Comparison of ENCODE assay signal across 27 cellular contexts in the genomic region with DNA sequence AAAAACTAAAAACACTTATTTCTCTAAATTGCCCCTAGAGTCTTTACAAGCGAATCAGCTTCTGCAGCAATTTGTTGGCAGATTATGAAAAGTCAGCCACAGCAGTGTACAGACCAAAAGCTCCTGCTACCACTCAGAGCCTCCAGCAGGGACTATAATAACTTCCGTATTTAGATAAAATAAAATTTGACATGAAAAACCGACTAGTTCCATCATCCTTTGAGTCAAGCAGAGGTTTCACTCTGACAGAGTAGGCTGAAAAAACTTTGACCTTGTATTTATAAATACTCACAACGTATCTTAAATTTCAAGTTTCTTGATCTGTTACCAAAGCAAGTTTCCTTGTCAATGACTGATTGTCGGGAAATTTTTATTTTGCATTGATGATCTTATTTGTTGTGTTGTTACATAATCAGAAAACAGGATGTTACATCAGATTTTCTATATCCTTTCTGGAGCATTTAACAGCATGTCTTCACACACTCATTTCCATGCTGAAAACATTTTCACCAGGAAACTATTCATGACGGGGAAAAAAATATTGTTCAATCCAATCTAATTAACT.
A peak's percentile ranks its signal among the peaks of the same experiment; 100 is the strongest.
DNase-seq lines count a peak whose midpoint lies in the region; ATAC-seq, FAIRE-seq and TF ChIP-seq lines count a peak whose summit lies in the region.
"Had no signal": no experiment of that assay in that cellular context is flagged by ENCODE, and none has a peak within 500 bp of the region (broad histone marks: within the 10 kb centered on the region; RNA-seq: fewer than 3 reads in every experiment).

No MANE protein-coding gene starts in this region.

- no peak overlapping the region for H3K9ac ChIP-seq in GM12878 (ENCODE audit: control insufficient read depth, insufficient read depth, low read length)

- TF ChIP-seq CTCF in GM23338 (conservative IDR thresholded peaks at IDR 0.05; ENCODE audit: low read depth in 2 of 2) (no peak), GM12878 (IDR thresholded peaks at IDR 0.05 in 2 of 3, conservative IDR thresholded peaks at IDR 0.05 in 1 of 3; ENCODE audit: control insufficient read depth in 2 of 3, extremely low read depth in 1 of 3, insufficient read depth in 1 of 3, low read depth in 3 of 3, low read length in 3 of 3) (no peak), omental fat pad (IDR thresholded peaks at IDR 0.05) (no peak), psoas muscle (IDR thresholded peaks at IDR 0.05) (no peak)

- ATAC-seq in GM23338 (no peak), GM12878 (peak; percentile 96), omental fat pad (ENCODE audit: low FRiP score) (no peak), psoas muscle (no peak)

- H3K27me3 ChIP-seq in GM23338 (ENCODE audit: insufficient read depth) (no peaks in the 10 kb centered on the region), GM12878 (replicated peaks in 1 of 2; ENCODE audit: control insufficient read depth in 2 of 2, insufficient read depth in 2 of 2, low read length in 1 of 2) (0 out of 4 replicates have a peak, but pooled peaks cover 0 to 5% of the 10 kb centered on the region in 2 experiments), psoas muscle (ENCODE audit: insufficient read depth in 3 of 3, low read length in 2 of 3) (peaks cover 0 to 5% (median 3%) of the 10 kb centered on the region in 3 donors)

- DNase-seq in activated CD4-positive, alpha-beta memory T cell treated with anti-CD3 and anti-CD28 coated beads, Interleukin-2, amount 10 ng/mL, durations not matched to agents 7 days and 5 days, result no peak
- DNase-seq in activated CD4-positive, alpha-beta memory T cell treated with anti-CD3 and anti-CD28 coated beads for 36 hours, result no peak
- DNase-seq in GM23338 (ENCODE audit: low spot score) (no peak), NOMO-1 (lab: John Stamatoyannopoulos, UW; ENCODE audit: unreplicated experiment in 2 of 2) (peak; percentile 50 to 88), GM12878 (ENCODE audit: low read depth, low spot score) (no peak), omental fat pad (ENCODE audit: low spot score) (no peak), psoas muscle (no peak), NCI-H128 (lab: John Stamatoyannopoulos, UW; ENCODE audit: unreplicated experiment) (no peak)
- DNase-seq: 8988T; activated CD4-positive, alpha-beta T cell treated with anti-CD3 and anti-CD28 coated beads, Interleukin-2, amount 50 U/mL, for 48 hours; activated naive CD8-positive, alpha-beta T cell treated with anti-CD3 and anti-CD28 coated beads for 36 hours; activated T-cell treated with anti-CD3 and anti-CD28 coated beads, Interleukin-2, amount 50 U/mL, for 48 hours; Calu3; cerebellar nuclear complex; erythroblast; foreskin melanocyte; kidney; NCI-H1436; NCI-H526 treated with DMSO at 0.1 percent for 48 hours; nucleus accumbens; PC-9; retina; SIG-M5; spleen; stimulated activated CD4-positive, alpha-beta T cell treated with anti-CD3 and anti-CD28 coated beads, Interleukin-4, amount 100 ng/mL, for 24 hours had no signal

- no peak for FAIRE-seq in GM12878 (lab: Jason Lieb, UNC)
- FAIRE-seq: kidney had no signal

- 11% methylated on average over 6 of the region's 6 CpGs for WGBS in GM12878 (ENCODE audit: insufficient coverage, insufficient replicate concordance, low lambda C conversion rate, missing lambda C conversion rate)
- 71 to 77% (median 75%) methylated on average over 6 of the region's 6 CpGs for WGBS in psoas muscle, 3 donors

- in situ Hi-C loops in GM12878 (cut with MboI), result no loop called here

- no peaks in the 10 kb centered on the region for H3K4me1 ChIP-seq in GM23338 (ENCODE audit: insufficient read depth)
- H3K4me1 ChIP-seq in GM12878 (ENCODE audit: control insufficient read depth, insufficient read depth, low read length), result no peaks in the 10 kb centered on the region
- no peaks in the 10 kb centered on the region for H3K4me1 ChIP-seq in psoas muscle
- H3K4me1 ChIP-seq: spleen had no signal

- H4K20me1 ChIP-seq in GM23338 (replicated peaks; ENCODE audit: insufficient read depth) (no peaks in the 10 kb centered on the region), GM12878 (ENCODE audit: control insufficient read depth, insufficient read depth) (no peaks in the 10 kb centered on the region)

- POLR2A ChIA-PET in activated CD4-positive, alpha-beta memory T cell treated with anti-CD3 and anti-CD28 coated beads, Interleukin-2, amount 10 ng/mL, durations not matched to agents 7 days and 5 days (lab: Charles Lee), result no interaction called here
- POLR2A ChIA-PET in activated CD4-positive, alpha-beta memory T cell treated with anti-CD3 and anti-CD28 coated beads for 36 hours (lab: Charles Lee), result no interaction called here
- POLR2A ChIA-PET in GM12878 (lab: Charles Lee), result interaction anchor here (0.7 to 1.0 kb wide), 2 partner anchors 11 to 79 kb away, joined by 3 read pairs; no protein-coding TSS in a partner anchor

- H3K9me3 ChIP-seq in GM12878 (replicated peaks; ENCODE audit: control insufficient read depth, insufficient read depth, low read length) (no peaks in the 10 kb centered on the region), psoas muscle (no peaks in the 10 kb centered on the region)
- H3K9me3 ChIP-seq: spleen had no signal

- peaks cover 1% of the 10 kb centered on the region for H3K4me1 Mint-ChIP-seq in activated CD4-positive, alpha-beta memory T cell treated with anti-CD3 and anti-CD28 coated beads, Interleukin-2, amount 10 ng/mL, durations not matched to agents 7 days and 5 days
- H3K4me1 Mint-ChIP-seq in activated CD4-positive, alpha-beta memory T cell treated with anti-CD3 and anti-CD28 coated beads for 36 hours (ENCODE audit: low read depth), result no peaks in the 10 kb centered on the region
- peaks cover 6% of the 10 kb centered on the region; the same call in 2 of the 3 replicates for H3K4me1 Mint-ChIP-seq in GM23338
- H3K4me1 Mint-ChIP-seq: activated naive CD8-positive, alpha-beta T cell treated with anti-CD3 and anti-CD28 coated beads for 36 hours had no signal

- H3K27ac ChIP-seq in GM23338 (ENCODE audit: low read depth) (no peak overlapping the region), GM12878 (ENCODE audit: control insufficient read depth, insufficient read depth) (no peak overlapping the region), psoas muscle (no peak overlapping the region)
- H3K27ac ChIP-seq: PC-9, spleen had no signal

- RAD21 ChIA-PET in GM12878 (lab: Charles Lee; ENCODE audit: unreplicated experiment), result interaction anchor here (0.8 to 1.4 kb wide), 9 partner anchors 9 to 105 kb away, joined by 3 to 6 read pairs (median 4); no protein-coding TSS in a partner anchor

- no peak overlapping the region for H3K4me3 Mint-ChIP-seq in activated CD4-positive, alpha-beta memory T cell treated with anti-CD3 and anti-CD28 coated beads, Interleukin-2, amount 10 ng/mL, durations not matched to agents 7 days and 5 days
- H3K4me3 Mint-ChIP-seq in activated CD4-positive, alpha-beta memory T cell treated with anti-CD3 and anti-CD28 coated beads for 36 hours, result no peak overlapping the region
- H3K4me3 Mint-ChIP-seq in GM23338, result no peak overlapping the region
- H3K4me3 Mint-ChIP-seq: activated naive CD8-positive, alpha-beta T cell treated with anti-CD3 and anti-CD28 coated beads for 36 hours; T-helper 1 cell treated with Interleukin-12 subunit alpha and Interleukin-12 subunit beta and Interleukin-4 antibody, amounts not matched to agents 30 μg/mL and 1 μg/mL, for 36 hours had no signal

- TF ChIP-seq POLR2A in GM12878 (IDR thresholded peaks at IDR 0.05; ENCODE audit: low read depth, low read length), result no peak

- no peaks in the 10 kb centered on the region for H3K36me3 ChIP-seq in GM23338 (ENCODE audit: insufficient read depth)
- H3K36me3 ChIP-seq in GM12878 (ENCODE audit: control insufficient read depth in 2 of 2, insufficient read depth in 2 of 2, low read length in 1 of 2), result no peaks in the 10 kb centered on the region
- no peaks in the 10 kb centered on the region for H3K36me3 ChIP-seq in psoas muscle (ENCODE audit: insufficient read depth in 1 of 2, low read depth in 1 of 2)
- H3K36me3 ChIP-seq: spleen had no signal

- intact Hi-C loops in activated CD4-positive, alpha-beta memory T cell treated with anti-CD3 and anti-CD28 coated beads for 36 hours (cut with micrococcal nuclease), result no loop called here
- intact Hi-C loops in GM12878 (cut with micrococcal nuclease; ENCODE audit: unreplicated experiment), result no loop called here
- intact Hi-C loops in psoas muscle (cut with DNase I), result no loop called here

- H3K9me2 ChIP-seq in GM23338 (ENCODE audit: insufficient read depth), result no peaks in the 10 kb centered on the region

- H3K9me3 Mint-ChIP-seq in activated CD4-positive, alpha-beta memory T cell treated with anti-CD3 and anti-CD28 coated beads, Interleukin-2, amount 10 ng/mL, durations not matched to agents 7 days and 5 days, result no peaks in the 10 kb centered on the region
- no peaks in the 10 kb centered on the region for H3K9me3 Mint-ChIP-seq in activated CD4-positive, alpha-beta memory T cell treated with anti-CD3 and anti-CD28 coated beads for 36 hours
- no peaks in the 10 kb centered on the region for H3K9me3 Mint-ChIP-seq in GM23338
- H3K9me3 Mint-ChIP-seq: activated naive CD8-positive, alpha-beta T cell treated with anti-CD3 and anti-CD28 coated beads for 36 hours; T-helper 1 cell treated with Interleukin-12 subunit alpha and Interleukin-12 subunit beta and Interleukin-4 antibody, amounts not matched to agents 30 μg/mL and 1 μg/mL, for 36 hours had no signal

- H3K36me3 Mint-ChIP-seq in activated CD4-positive, alpha-beta memory T cell treated with anti-CD3 and anti-CD28 coated beads, Interleukin-2, amount 10 ng/mL, durations not matched to agents 7 days and 5 days (ENCODE audit: low read depth), result no peaks in the 10 kb centered on the region
- no peaks in the 10 kb centered on the region for H3K36me3 Mint-ChIP-seq in activated CD4-positive, alpha-beta memory T cell treated with anti-CD3 and anti-CD28 coated beads for 36 hours
- no peaks in the 10 kb centered on the region for H3K36me3 Mint-ChIP-seq in GM23338 (ENCODE audit: low read depth)
- H3K36me3 Mint-ChIP-seq: activated naive CD8-positive, alpha-beta T cell treated with anti-CD3 and anti-CD28 coated beads for 36 hours had no signal

- no peaks in the 10 kb centered on the region for H3F3A ChIP-seq in GM23338 (replicated peaks; ENCODE audit: low read depth)

- H3K4me2 ChIP-seq in GM23338 (no peak overlapping the region), GM12878 (ENCODE audit: control insufficient read depth, insufficient read depth) (no peak overlapping the region)
- H3K4me2 ChIP-seq: PC-9 had no signal

- peak overlapping the region; percentile 26 for H3K27ac Mint-ChIP-seq in activated CD4-positive, alpha-beta memory T cell treated with anti-CD3 and anti-CD28 coated beads, Interleukin-2, amount 10 ng/mL, durations not matched to agents 7 days and 5 days
- no peak overlapping the region for H3K27ac Mint-ChIP-seq in activated CD4-positive, alpha-beta memory T cell treated with anti-CD3 and anti-CD28 coated beads for 36 hours
- 0 out of 2 replicates have a peak overlapping the region, but pooled peaks have one; percentile 3 for H3K27ac Mint-ChIP-seq in GM23338

- TF ChIP-seq RAD21 in GM12878 (IDR thresholded peaks at IDR 0.05; ENCODE audit: insufficient read depth, low read depth, low read length), result no peak

- no peak overlapping the region for H3K4me3 ChIP-seq in GM23338
- no peak overlapping the region for H3K4me3 ChIP-seq in GM12878
- no peak overlapping the region for H3K4me3 ChIP-seq in psoas muscle
- H3K4me3 ChIP-seq: lung, PC-9, spleen had no signal

- no peaks in the 10 kb centered on the region for H3K27me3 Mint-ChIP-seq in activated CD4-positive, alpha-beta memory T cell treated with anti-CD3 and anti-CD28 coated beads, Interleukin-2, amount 10 ng/mL, durations not matched to agents 7 days and 5 days
- no peaks in the 10 kb centered on the region for H3K27me3 Mint-ChIP-seq in activated CD4-positive, alpha-beta memory T cell treated with anti-CD3 and anti-CD28 coated beads for 36 hours
- H3K27me3 Mint-ChIP-seq in GM23338 (ENCODE audit: insufficient read depth, low read depth, poor library complexity), result no peaks in the 10 kb centered on the region
- H3K27me3 Mint-ChIP-seq: activated naive CD8-positive, alpha-beta T cell treated with anti-CD3 and anti-CD28 coated beads for 36 hours had no signal

- no peak overlapping the region for H2AFZ ChIP-seq in GM23338
- H2AFZ ChIP-seq in GM12878 (ENCODE audit: control insufficient read depth, low read depth, low read length), result no peak overlapping the region; the same call in 1 of the 2 replicates
- H2AFZ ChIP-seq: PC-9 had no signal

- TF ChIP-seq EP300 in GM12878 (IDR thresholded peaks at IDR 0.05; ENCODE audit: borderline replicate concordance in 1 of 2, control insufficient read depth in 1 of 2, low read depth in 2 of 2, low read length in 2 of 2), result no peak

- H3K79me2 ChIP-seq in GM23338 (replicated peaks; ENCODE audit: insufficient read depth) (no peaks in the 10 kb centered on the region), GM12878 (ENCODE audit: control insufficient read depth, insufficient read depth, low read length) (no peaks in the 10 kb centered on the region)

- CTCF ChIA-PET in activated CD4-positive, alpha-beta memory T cell treated with anti-CD3 and anti-CD28 coated beads, Interleukin-2, amount 10 ng/mL, durations not matched to agents 7 days and 5 days (lab: Charles Lee), result no interaction called here
- CTCF ChIA-PET in activated CD4-positive, alpha-beta memory T cell treated with anti-CD3 and anti-CD28 coated beads for 36 hours (lab: Charles Lee), result no interaction called here
- CTCF ChIA-PET in GM12878 (lab: Yijun Ruan, JAX), result interaction anchor here (1.0 to 4.1 kb wide), 14 partner anchors 8 to 264 kb away, joined by 3 to 42 read pairs (median 10); no protein-coding TSS in a partner anchor

- BruUV-seq in GM12878 (replicated peaks; lab: Mats Ljungman, UMichigan), result no TSS peak

- SMC1A ChIA-PET in GM12878 (lab: Charles Lee; ENCODE audit: uncharacterized antibody, unreplicated experiment), result interaction anchor here (0.9 to 4.7 kb wide), 9 partner anchors 11 to 251 kb away, joined by 3 to 36 read pairs (median 6); no protein-coding TSS in a partner anchor

Comparison
In these comparisons a context has a peak if more than half of its experiments do, and no peak if none do; other contexts are left out.
1. DNase-seq: peak in NOMO-1 (2 of 2); none in activated CD4-positive, alpha-beta memory T cell treated with anti-CD3 and anti-CD28 coated beads, Interleukin-2, amount 10 ng/mL, durations not matched to agents 7 days and 5 days (single experiment), activated CD4-positive, alpha-beta memory T cell treated with anti-CD3 and anti-CD28 coated beads for 36 hours (single experiment), GM23338 (single experiment), GM12878 (single experiment), omental fat pad (single experiment), psoas muscle (0 of 2) and NCI-H128 (single experiment).